ENCODE assay signal across 7 cellular contexts in the genomic region with DNA sequence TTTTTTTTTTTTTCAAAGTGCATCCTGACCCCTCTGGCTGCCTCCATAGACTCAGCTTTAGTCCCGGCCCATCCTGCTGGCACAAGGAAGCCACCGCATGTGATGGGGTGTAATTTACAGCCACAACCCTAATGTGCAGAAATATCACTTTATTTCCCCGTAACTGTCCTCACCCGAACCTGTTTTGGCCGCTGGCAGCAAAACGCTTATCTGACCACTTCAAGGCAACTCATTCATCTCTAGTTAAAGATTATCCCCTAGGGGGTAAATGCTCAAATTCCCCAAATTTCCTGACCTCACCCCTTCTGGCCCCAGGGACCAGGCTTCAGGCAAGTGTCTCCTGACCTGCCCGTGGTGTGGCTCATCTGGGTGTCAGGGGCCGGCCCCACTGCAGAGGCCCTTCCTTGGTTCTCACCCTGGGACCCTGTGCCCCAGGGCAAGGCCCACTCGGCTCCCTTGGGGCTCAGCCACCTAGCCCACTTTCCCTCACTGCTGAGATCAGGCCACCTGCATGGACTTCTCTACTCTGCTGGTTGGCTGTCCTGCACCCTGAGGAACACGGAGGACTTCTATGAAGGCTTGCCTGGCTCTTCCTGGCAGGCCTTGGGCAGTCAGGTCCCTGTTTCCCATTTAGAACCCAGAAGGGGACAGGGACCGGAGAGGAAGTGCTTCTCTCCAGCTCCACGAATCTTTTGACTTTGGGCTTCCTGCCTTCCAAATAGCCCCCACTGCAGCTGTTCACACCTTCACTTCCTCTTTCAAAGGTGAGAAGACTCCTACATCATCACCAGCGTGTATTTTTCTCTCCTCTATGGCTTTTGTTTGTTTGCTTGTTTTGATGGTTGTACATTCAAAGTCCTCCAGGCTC. TPM values are rescaled to one million over a fixed set of nuclear protein-coding genes. Genes with fewer than 3 reads are reported as not detected.
DNase-seq lines count a peak whose midpoint lies in the region; ATAC-seq and TF ChIP-seq lines count a peak whose summit lies in the region.

No MANE protein-coding gene starts in this region.

- no peaks in the 10 kb centered on the region for H3K79me2 ChIP-seq in GM23338 (replicated peaks; ENCODE audit: insufficient read depth)

- peak overlapping the region; percentile 64 for H3K4me3 ChIP-seq in GM23338
- peak overlapping the region; percentile 67; the same call in 1 of the 2 replicates for H3K4me3 ChIP-seq in iPS-20b (ENCODE audit: low read length)

- H3K36me3 ChIP-seq in GM23338 (ENCODE audit: insufficient read depth) = no peaks in the 10 kb centered on the region
- no peaks in the 10 kb centered on the region for H3K36me3 ChIP-seq in iPS-20b (ENCODE audit: insufficient read depth, low read depth, low read length)

- H3K4me2 ChIP-seq in GM23338 = peak overlapping the region; percentile 86

- no peak overlapping the region for H3K27ac ChIP-seq in GM23338 (ENCODE audit: low read depth)
- no peak overlapping the region for H3K27ac ChIP-seq in iPS-20b (ENCODE audit: low read length)

- no peak for DNase-seq in GM23338 (ENCODE audit: low spot score)
- DNase-seq in T-cell = peak in 7 of 34 experiments; percentile 6 to 29 (median 13)
- DNase-seq in HCEC 1CT = no peak
- DNase-seq in cortex of kidney (lab: John Stamatoyannopoulos, UW) = no peak
- DNase-seq in stimulated activated CD4-positive, alpha-beta T cell treated with anti-CD3 and anti-CD28 coated beads, Interleukin-4, amount 100 ng/mL, for 24 hours = no peak

- H3K27me3 ChIP-seq in GM23338 (ENCODE audit: insufficient read depth) (peaks cover 13% of the 10 kb centered on the region; the same call in 1 of the 2 replicates), iPS-20b (ENCODE audit: insufficient read depth, low read length) (peaks cover 29% of the 10 kb centered on the region)

- H3K4me3 Mint-ChIP-seq in GM23338 (peak overlapping the region; percentile 67), T-cell (peak overlapping the region; percentile 66 to 79 (median 69))

- H3K4me1 Mint-ChIP-seq in GM23338 (peaks cover 14% of the 10 kb centered on the region), T-cell (peaks cover 20 to 25% (median 24%) of the 10 kb centered on the region in 3 donors)

- H3K9me3 Mint-ChIP-seq in GM23338 (no peaks in the 10 kb centered on the region), T-cell (no peaks in the 10 kb centered on the region)

- CTCF ChIA-PET in T-cell (lab: Charles Lee) = interaction anchor here (0.5 to 2.8 kb wide), 10 partner anchors 8 to 610 kb away, joined by 3 to 29 read pairs (median 6); no protein-coding TSS in a partner anchor

- peak overlapping the region; percentile 78; the same call in 1 of the 2 replicates for H3K9ac ChIP-seq in iPS-20b (ENCODE audit: low read depth, low read length)

- peaks cover 10% of the 10 kb centered on the region for H3K4me1 ChIP-seq in GM23338 (ENCODE audit: insufficient read depth)
- peaks cover 4% of the 10 kb centered on the region; the same call in 1 of the 2 replicates for H3K4me1 ChIP-seq in iPS-20b (ENCODE audit: insufficient read depth, low read length)

- peak; percentile 70 for ATAC-seq in GM18511 (IDR thresholded peaks at IDR 0.05; ENCODE audit: unreplicated experiment)
- ATAC-seq in GM23338 = peak; percentile 45
- ATAC-seq in T-cell (replicated peaks in 1 of 4) = peak in 2 of 4 experiments; percentile 31 to 38

- no peak overlapping the region for H3K27ac Mint-ChIP-seq in GM23338
- H3K27ac Mint-ChIP-seq in T-cell = peak overlapping the region in 1 of 2 donors; percentile 34

- H3F3A ChIP-seq in GM23338 (replicated peaks; ENCODE audit: low read depth) = no peaks in the 10 kb centered on the region

- POLR2A ChIA-PET in T-cell (lab: Charles Lee) = no interaction called here

- H3K9me2 ChIP-seq in GM23338 (ENCODE audit: insufficient read depth) = no peaks in the 10 kb centered on the region

- H3K9me3 ChIP-seq in iPS-20b (ENCODE audit: insufficient read depth, low read depth, low read length) = no peaks in the 10 kb centered on the region

- TF ChIP-seq CTCF in GM23338 (conservative IDR thresholded peaks at IDR 0.05; ENCODE audit: low read depth in 2 of 2) = no peak

- peak overlapping the region; percentile 99 for H2AFZ ChIP-seq in GM23338

- H4K20me1 ChIP-seq in GM23338 (replicated peaks; ENCODE audit: insufficient read depth) = no peaks in the 10 kb centered on the region

- H3K27me3 Mint-ChIP-seq in GM23338 (ENCODE audit: insufficient read depth, low read depth, poor library complexity) = peaks cover 32% of the 10 kb centered on the region
- peaks cover 0 to 13% of the 10 kb centered on the region in 2 donors for H3K27me3 Mint-ChIP-seq in T-cell

- H3K36me3 Mint-ChIP-seq in GM23338 (ENCODE audit: low read depth) = no peaks in the 10 kb centered on the region; the same call in 2 of the 3 replicates
- H3K36me3 Mint-ChIP-seq in T-cell = no peaks in the 10 kb centered on the region

TF ChIP-seq in GM23338, 12 proteins besides CTCF, POLR2A, EP300 and RAD21:
- TF ChIP-seq, protein P1, sequence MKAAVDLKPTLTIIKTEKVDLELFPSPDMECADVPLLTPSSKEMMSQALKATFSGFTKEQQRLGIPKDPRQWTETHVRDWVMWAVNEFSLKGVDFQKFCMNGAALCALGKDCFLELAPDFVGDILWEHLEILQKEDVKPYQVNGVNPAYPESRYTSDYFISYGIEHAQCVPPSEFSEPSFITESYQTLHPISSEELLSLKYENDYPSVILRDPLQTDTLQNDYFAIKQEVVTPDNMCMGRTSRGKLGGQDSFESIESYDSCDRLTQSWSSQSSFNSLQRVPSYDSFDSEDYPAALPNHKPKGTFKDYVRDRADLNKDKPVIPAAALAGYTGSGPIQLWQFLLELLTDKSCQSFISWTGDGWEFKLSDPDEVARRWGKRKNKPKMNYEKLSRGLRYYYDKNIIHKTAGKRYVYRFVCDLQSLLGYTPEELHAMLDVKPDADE (IDR thresholded peaks at IDR 0.05) = no peak
- TF ChIP-seq POLR2AphosphoS5 (IDR thresholded peaks at IDR 0.05; ENCODE audit: low read depth) = no peak
- TF ChIP-seq, protein P2, sequence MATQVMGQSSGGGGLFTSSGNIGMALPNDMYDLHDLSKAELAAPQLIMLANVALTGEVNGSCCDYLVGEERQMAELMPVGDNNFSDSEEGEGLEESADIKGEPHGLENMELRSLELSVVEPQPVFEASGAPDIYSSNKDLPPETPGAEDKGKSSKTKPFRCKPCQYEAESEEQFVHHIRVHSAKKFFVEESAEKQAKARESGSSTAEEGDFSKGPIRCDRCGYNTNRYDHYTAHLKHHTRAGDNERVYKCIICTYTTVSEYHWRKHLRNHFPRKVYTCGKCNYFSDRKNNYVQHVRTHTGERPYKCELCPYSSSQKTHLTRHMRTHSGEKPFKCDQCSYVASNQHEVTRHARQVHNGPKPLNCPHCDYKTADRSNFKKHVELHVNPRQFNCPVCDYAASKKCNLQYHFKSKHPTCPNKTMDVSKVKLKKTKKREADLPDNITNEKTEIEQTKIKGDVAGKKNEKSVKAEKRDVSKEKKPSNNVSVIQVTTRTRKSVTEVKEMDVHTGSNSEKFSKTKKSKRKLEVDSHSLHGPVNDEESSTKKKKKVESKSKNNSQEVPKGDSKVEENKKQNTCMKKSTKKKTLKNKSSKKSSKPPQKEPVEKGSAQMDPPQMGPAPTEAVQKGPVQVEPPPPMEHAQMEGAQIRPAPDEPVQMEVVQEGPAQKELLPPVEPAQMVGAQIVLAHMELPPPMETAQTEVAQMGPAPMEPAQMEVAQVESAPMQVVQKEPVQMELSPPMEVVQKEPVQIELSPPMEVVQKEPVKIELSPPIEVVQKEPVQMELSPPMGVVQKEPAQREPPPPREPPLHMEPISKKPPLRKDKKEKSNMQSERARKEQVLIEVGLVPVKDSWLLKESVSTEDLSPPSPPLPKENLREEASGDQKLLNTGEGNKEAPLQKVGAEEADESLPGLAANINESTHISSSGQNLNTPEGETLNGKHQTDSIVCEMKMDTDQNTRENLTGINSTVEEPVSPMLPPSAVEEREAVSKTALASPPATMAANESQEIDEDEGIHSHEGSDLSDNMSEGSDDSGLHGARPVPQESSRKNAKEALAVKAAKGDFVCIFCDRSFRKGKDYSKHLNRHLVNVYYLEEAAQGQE (IDR thresholded peaks at IDR 0.05; ENCODE audit: unreplicated experiment) = no peak
TF ChIP-seq in GM23338: peak in this region for 0.

RNA-seq across cellular contexts. Expression of a gene that starts 53.3 kb away (rescaled TPM):
- 0.56 and 3.0 TPM in 2 replicates for total RNA-seq in GM23338 (2014; rRNA removed; shearing (Covaris generic))
- polyA plus RNA-seq in GM23338 (2016; fragmentation: Nextera tagmentation; extraction: Ambion mirVana) = 0.44 TPM in 1 of 2 replicates, not detected in the other
- total RNA-seq in T-cell = 1 to 10 TPM in 1 of 5 donors, under 1 TPM in 3, not detected in 1; 0.47 to 1.3 (median 0.89) TPM
